Comparison of ENCODE assay signal across 3 cellular contexts in genomic region chr18:61662726-61663125, GRCh38.
TF ChIP-seq lines count a peak whose summit lies in the region.

No MANE protein-coding gene starts in this region.

TF ChIP-seq in GM23338, 12 proteins besides CTCF, POLR2A, EP300 and RAD21:
- TF ChIP-seq EZH2 (IDR thresholded peaks at IDR 0.05; ENCODE audit: low read depth, unreplicated experiment) = no peak
- no peak for TF ChIP-seq STAT1 (IDR thresholded peaks at IDR 0.05; ENCODE audit: unreplicated experiment)
- no peak for TF ChIP-seq ZNF114 (CRISPR knock-in tag; IDR thresholded peaks at IDR 0.05)
- TF ChIP-seq JUNB (IDR thresholded peaks at IDR 0.05; ENCODE audit: unreplicated experiment) = no peak

TF ChIP-seq in IMR-90, 13 proteins besides CTCF, POLR2A, EP300 and RAD21:
- TF ChIP-seq CEBPB (IDR thresholded peaks at IDR 0.05; ENCODE audit: low read depth, low read length) (peak; percentile 54; the same call in 1 of the 2 replicates), MAZ (IDR thresholded peaks at IDR 0.05; ENCODE audit: borderline replicate concordance, low read depth, low read length) (no peak)

TF ChIP-seq in H1, 55 proteins besides CTCF, POLR2A, EP300 and RAD21:
- no peak for TF ChIP-seq NANOG (IDR thresholded peaks at IDR 0.05; ENCODE audit: insufficient read depth, low read depth, low read length, poor library complexity, severe bottlenecking)
- TF ChIP-seq ZNF274 (IDR thresholded peaks at IDR 0.05; ENCODE audit: borderline replicate concordance, extremely low read depth, low read length) = no peak
- no peak for TF ChIP-seq BACH1 (IDR thresholded peaks at IDR 0.05; ENCODE audit: low read length)
- no peak for TF ChIP-seq RBBP5 (IDR thresholded peaks at IDR 0.05; ENCODE audit: borderline replicate concordance, low read depth, low read length)
- TF ChIP-seq ATF3 (IDR thresholded peaks at IDR 0.05; ENCODE audit: insufficient read depth, low read depth, low read length) = no peak
- no peak for TF ChIP-seq POU5F1 (IDR thresholded peaks at IDR 0.05; ENCODE audit: low read depth, low read length)
- TF ChIP-seq USF2 (IDR thresholded peaks at IDR 0.05; ENCODE audit: low read length) = no peak
- TF ChIP-seq CBX5 (IDR thresholded peaks at IDR 0.05; ENCODE audit: low read depth, low read length) = no peak
- no peak for TF ChIP-seq SUZ12 (IDR thresholded peaks at IDR 0.05; ENCODE audit: low read length)
- TF ChIP-seq CHD7 (IDR thresholded peaks at IDR 0.05; ENCODE audit: insufficient replicate concordance, low read length) = no peak
- TF ChIP-seq CHD1 (IDR thresholded peaks at IDR 0.05; ENCODE audit: low read depth, low read length) = no peak
- TF ChIP-seq FOSL1 (IDR thresholded peaks at IDR 0.05; ENCODE audit: insufficient read depth, low read depth, low read length) = no peak
- no peak for TF ChIP-seq TEAD4 (IDR thresholded peaks at IDR 0.05; ENCODE audit: low read depth, low read length)
- TF ChIP-seq SP4 (IDR thresholded peaks at IDR 0.05; ENCODE audit: low read length) = no peak
- TF ChIP-seq SP2 (IDR thresholded peaks at IDR 0.05; ENCODE audit: low read length) = no peak
- no peak for TF ChIP-seq NRF1 (IDR thresholded peaks at IDR 0.05; ENCODE audit: low read depth, low read length)
- TF ChIP-seq ATF2 (IDR thresholded peaks at IDR 0.05; ENCODE audit: low read length) = no peak
- TF ChIP-seq E2F6 (IDR thresholded peaks at IDR 0.05) = no peak
- TF ChIP-seq SIN3A (conservative IDR thresholded peaks at IDR 0.05 in 1 of 2, IDR thresholded peaks at IDR 0.05 in 1 of 2; ENCODE audit: low read depth in 1 of 2, low read length in 2 of 2) = no peak
- TF ChIP-seq GTF2F1 (IDR thresholded peaks at IDR 0.05; ENCODE audit: borderline replicate concordance, low read depth, low read length) = no peak
